In the genomic region with DNA sequence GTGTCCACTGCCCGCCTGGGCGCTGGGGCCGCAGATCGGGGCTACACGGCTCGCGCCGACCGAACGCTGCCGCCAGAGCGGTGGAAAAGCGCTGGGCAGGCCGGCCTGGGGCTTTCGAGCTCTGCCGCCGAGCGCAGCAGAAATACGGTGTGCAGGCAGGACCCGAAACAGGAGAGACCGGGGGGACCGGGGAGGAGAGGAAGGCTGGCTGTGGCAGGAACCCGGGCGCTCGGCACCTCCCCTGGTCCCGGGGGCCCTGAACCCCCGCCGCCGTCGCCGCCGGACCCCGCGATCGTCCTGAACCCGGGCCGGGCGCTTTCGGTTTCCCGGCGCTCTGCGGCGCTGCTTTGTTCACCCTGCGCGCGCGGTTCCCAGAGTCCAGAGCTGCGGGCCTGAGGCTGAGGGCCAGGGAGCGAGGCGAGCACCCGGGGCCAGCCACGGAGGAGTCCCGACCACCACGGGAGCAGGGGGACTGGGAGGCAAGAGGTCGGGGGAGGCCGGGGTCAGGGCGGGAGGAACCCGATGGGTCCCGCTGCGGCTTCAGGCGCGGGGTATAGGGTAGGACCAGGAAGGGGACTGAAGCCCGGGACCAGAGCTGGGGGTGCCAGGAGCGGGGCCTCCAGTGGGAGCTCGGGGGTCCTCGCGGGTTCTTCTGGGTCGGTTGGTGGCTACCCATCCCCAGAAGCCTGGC, we compare ENCODE assay signal across 11 cellular contexts. TPM values are rescaled to one million over a fixed set of nuclear protein-coding genes. Genes with fewer than 3 reads are reported as not detected.
DNase-seq lines count a peak whose midpoint lies in the region; ATAC-seq and TF ChIP-seq lines count a peak whose summit lies in the region.
"Had no signal": no experiment of that assay in that cellular context is flagged by ENCODE, and none has a peak within 500 bp of the region (broad histone marks: within the 10 kb centered on the region; RNA-seq: fewer than 3 reads in every experiment).

No MANE protein-coding gene starts in this region.

- H3K27ac ChIP-seq in RWPE1: peak overlapping the region; percentile 8; the same call in 1 of the 2 replicates

- H3K9me3 Mint-ChIP-seq in neural crest cell: no peaks in the 10 kb centered on the region
- H3K9me3 Mint-ChIP-seq: activated T-helper 2 cell treated with anti-CD3 and anti-CD28 coated beads, Interferon-gamma antibody, Interleukin-2, Interleukin-4, amounts not matched to agents 10 μg/mL and 5 μg/mL and 100 μg/mL, durations not matched to agents 14 hours and 24 hours and 36 hours had no signal

- peaks cover 59% of the 10 kb centered on the region for H3K27me3 Mint-ChIP-seq in neural crest cell (ENCODE audit: low read depth)

- POLR2A ChIA-PET in AG04449 (lab: Yijun Ruan, JAX): interaction anchor here (1.5 to 3.5 kb wide), 2 partner anchors 9 to 12 kb away, joined by 3 to 40 read pairs; partner anchors contain the start of gene IRX2
- POLR2A ChIA-PET in RWPE1 (lab: Yijun Ruan, JAX; ENCODE audit: low non-redundant PET): no interaction called here

- H3K4me3 ChIP-seq in AG04449 (ENCODE audit: low read depth, low read length) (peak overlapping the region; percentile 61), foreskin fibroblast (ENCODE audit: low read depth in 1 of 2, low read length in 2 of 2) (peak overlapping the region; percentile 56 to 60)

- TF ChIP-seq CTCF in AG04449 (IDR thresholded peaks at IDR 0.05; ENCODE audit: insufficient read depth, low read length, missing control alignments) (no peak), RWPE1 (conservative IDR thresholded peaks at IDR 0.05; ENCODE audit: low read depth) (no peak), foreskin fibroblast (IDR thresholded peaks at IDR 0.05; ENCODE audit: low read depth, low read length) (no peak), neural crest cell (conservative IDR thresholded peaks at IDR 0.05) (no peak)

- peak overlapping the region; percentile 74 for H3K4me3 Mint-ChIP-seq in neural crest cell

- H3K27ac Mint-ChIP-seq in neural crest cell (ENCODE audit: unreplicated experiment): no peak overlapping the region
- H3K27ac Mint-ChIP-seq: activated T-helper 2 cell treated with anti-CD3 and anti-CD28 coated beads, Interferon-gamma antibody, Interleukin-2, Interleukin-4, amounts not matched to agents 10 μg/mL and 5 μg/mL and 100 μg/mL, durations not matched to agents 14 hours and 24 hours and 36 hours had no signal

- no peak for ATAC-seq in GM19023 (IDR thresholded peaks at IDR 0.05; ENCODE audit: unreplicated experiment)
- ATAC-seq in HG02938 (IDR thresholded peaks at IDR 0.05; ENCODE audit: unreplicated experiment): no peak
- ATAC-seq in GM19455 (IDR thresholded peaks at IDR 0.05; ENCODE audit: unreplicated experiment): no peak

- CTCF ChIA-PET in AG04449 (lab: Yijun Ruan, JAX) (no interaction called here), RWPE1 (lab: Yijun Ruan, JAX) (interaction anchor here (0.6 kb wide), 2 partner anchors 311 to 431 kb away, joined by 3 read pairs; no protein-coding TSS in a partner anchor)

- DNase-seq in AG04449 (ENCODE audit: low read depth, low spot score) (no peak), RWPE1 (ENCODE audit: low spot score) (peak; percentile 29), foreskin fibroblast (peak; percentile 32 to 67), neural crest cell (ENCODE audit: low read depth, low spot score) (peak; percentile 33), GOT3 (lab: John Stamatoyannopoulos, UW) (no peak)
- DNase-seq: kidney glomerular epithelial cell, SHP77 treated with DMSO at 0.1 percent for 48 hours had no signal

- peaks cover 43% of the 10 kb centered on the region for H3K4me1 Mint-ChIP-seq in neural crest cell

- H3K36me3 Mint-ChIP-seq in neural crest cell (ENCODE audit: low read depth): peaks cover 5% of the 10 kb centered on the region

RNA-seq across cellular contexts. Expression of gene IRX2, which starts 12.0 kb away (rescaled TPM):
- total RNA-seq in neural crest cell: 41.6 and 42.5 TPM in 2 replicates
- total RNA-seq: activated T-helper 2 cell treated with anti-CD3 and anti-CD28 coated beads, Interferon-gamma antibody, Interleukin-2, Interleukin-4, amounts not matched to agents 10 μg/mL and 5 μg/mL and 100 μg/mL, durations not matched to agents 14 hours and 24 hours and 36 hours had no signal

Comparison
In these comparisons a context has a peak if more than half of its experiments do, and no peak if none do; other contexts are left out.
1. DNase-seq: peak in RWPE1 (single experiment), foreskin fibroblast (2 of 2) and neural crest cell (single experiment); none in AG04449 (single experiment) and GOT3 (single experiment).